In genomic region chr10:132521041-132521465, GRCh38 we compare ENCODE assay signal across 12 cellular contexts. TPM values are rescaled to one million over a fixed set of nuclear protein-coding genes. Genes with fewer than 3 reads are reported as not detected.
DNase-seq lines count a peak whose midpoint lies in the region; TF ChIP-seq lines count a peak whose summit lies in the region.
"Had no signal": no experiment of that assay in that cellular context is flagged by ENCODE, and none has a peak within 500 bp of the region (broad histone marks: within the 10 kb centered on the region; RNA-seq: fewer than 3 reads in every experiment).

No MANE protein-coding gene starts in this region.

- no peak for TF ChIP-seq EP300 in sigmoid colon (IDR thresholded peaks at IDR 0.05)

- no peaks in the 10 kb centered on the region for H3K9me3 ChIP-seq in BLaER1 treated with 17β-estradiol and CSF1 and Interleukin-3, amounts not matched to agents 10 nM and 100 nM (replicated peaks in 1 of 11)
- H3K9me3 ChIP-seq in hepatocyte (ENCODE audit: low read depth) (no peaks in the 10 kb centered on the region), sigmoid colon (no peaks in the 10 kb centered on the region)

- H3K36me3 ChIP-seq in BLaER1 treated with 17β-estradiol and CSF1 and Interleukin-3, amounts not matched to agents 10 nM and 100 nM = no peaks in the 10 kb centered on the region
- no peaks in the 10 kb centered on the region for H3K36me3 ChIP-seq in hepatocyte (replicated peaks; ENCODE audit: insufficient read depth, low read depth)
- no peaks in the 10 kb centered on the region for H3K36me3 ChIP-seq in sigmoid colon

- TF ChIP-seq POLR2A in sigmoid colon (IDR thresholded peaks at IDR 0.05) = no peak

- TF ChIP-seq CTCF in hepatocyte (IDR thresholded peaks at IDR 0.05; ENCODE audit: poor library complexity) (no peak), sigmoid colon (IDR thresholded peaks at IDR 0.05) (no peak)

- H3K9ac ChIP-seq in BLaER1 treated with 17β-estradiol and CSF1 and Interleukin-3, amounts not matched to agents 10 nM and 100 nM = 0 out of 22 replicates have a peak overlapping the region, but pooled peaks of 1 of the 11 experiments have one; percentile 4

- H3K9me2 ChIP-seq in hepatocyte (replicated peaks; ENCODE audit: insufficient read depth) = no peaks in the 10 kb centered on the region

- H3K4me1 ChIP-seq in BLaER1 treated with 17β-estradiol and CSF1 and Interleukin-3, amounts not matched to agents 10 nM and 100 nM = peaks cover 46 to 58% (median 57%) of the 10 kb centered on the region in 10 experiments
- peaks cover 50% of the 10 kb centered on the region for H3K4me1 ChIP-seq in hepatocyte (ENCODE audit: insufficient read depth)
- H3K4me1 ChIP-seq in sigmoid colon = peaks cover 0 to 56% (median 54%) of the 10 kb centered on the region in 4 donors

- peaks cover 0 to 36% (median 0%) of the 10 kb centered on the region in 11 experiments; a peak in 4 of 22 replicates for H3K27me3 ChIP-seq in BLaER1 treated with 17β-estradiol and CSF1 and Interleukin-3, amounts not matched to agents 10 nM and 100 nM
- H3K27me3 ChIP-seq in hepatocyte = no peaks in the 10 kb centered on the region
- H3K27me3 ChIP-seq in sigmoid colon = no peaks in the 10 kb centered on the region

- H3K4me3 ChIP-seq in BLaER1 treated with 17β-estradiol and CSF1 and Interleukin-3, amounts not matched to agents 10 nM and 100 nM = no peak overlapping the region
- H3K4me3 ChIP-seq in hepatocyte = no peak overlapping the region
- no peak overlapping the region for H3K4me3 ChIP-seq in sigmoid colon
- H3K4me3 ChIP-seq: SK-N-MC had no signal

- no peak overlapping the region for H3K27ac ChIP-seq in BLaER1 treated with 17β-estradiol and CSF1 and Interleukin-3, amounts not matched to agents 10 nM and 100 nM
- H3K27ac ChIP-seq in angular gyrus (ENCODE audit: low read depth, low read length) (peak overlapping the region; percentile 3), hepatocyte (peak overlapping the region; percentile 78), sigmoid colon (peak overlapping the region; percentile 80 to 94 (median 90))
- H3K27ac ChIP-seq: SK-N-MC had no signal

- H3K79me2 ChIP-seq in hepatocyte = no peaks in the 10 kb centered on the region

- DNase-seq in hepatocyte (ENCODE audit: low spot score) (no peak), sigmoid colon (peak; percentile 66), middle frontal gyrus (ENCODE audit: extremely low spot score, low spot score) (no peak), HK-2 (ENCODE audit: unreplicated experiment) (no peak), NK-92 (lab: John Stamatoyannopoulos, UW; ENCODE audit: unreplicated experiment) (no peak), NCI-H226 (no peak)
- DNase-seq: GOT3; KBM-7; stimulated activated CD4-positive, alpha-beta T cell treated with anti-CD3 and anti-CD28 coated beads, Interleukin-2, amount 100 ng/mL, for 48 hours had no signal

- intact Hi-C loops in sigmoid colon (cut with DNase I) = loop anchor here (2.0 kb wide), 1 partner anchor 16 kb away; the partner anchor contains the start of gene INPP5A

- no peak overlapping the region for H2AFZ ChIP-seq in hepatocyte

- peaks cover 0 to 38% (median 0%) of the 10 kb centered on the region in 11 experiments; a peak in 4 of 22 replicates for H4K20me1 ChIP-seq in BLaER1 treated with 17β-estradiol and CSF1 and Interleukin-3, amounts not matched to agents 10 nM and 100 nM
- H4K20me1 ChIP-seq in hepatocyte (ENCODE audit: insufficient read depth, poor library complexity, severe bottlenecking) = no peaks in the 10 kb centered on the region

- WGBS in hepatocyte (ENCODE audit: low lambda C conversion rate, missing lambda C conversion rate) = 86% methylated on average over 13 of the region's 14 CpGs
- WGBS in sigmoid colon, 2 donors = 87 to 90% methylated on average over 14 of the region's 14 CpGs

- H3K4me2 ChIP-seq in BLaER1 treated with 17β-estradiol and CSF1 and Interleukin-3, amounts not matched to agents 10 nM and 100 nM = peak overlapping the region in 9 of 11 experiments; percentile 40 to 98 (median 52); a peak in 16 of 22 replicates
- no peak overlapping the region for H3K4me2 ChIP-seq in hepatocyte

RNA-seq across cellular contexts. Expression of gene INPP5A, which starts 16.5 kb away (rescaled TPM):
- 53.6 and 55.8 TPM in 2 replicates for total RNA-seq in hepatocyte
- polyA plus RNA-seq in hepatocyte = 35.1 and 41.2 TPM in 2 replicates
- 100 to 1,000 TPM; 100 to 132 (median 112) TPM for total RNA-seq in sigmoid colon
- 10 to 100 TPM; 17.6 to 21.0 (median 20.3) TPM for polyA plus RNA-seq in sigmoid colon

Comparison
In these comparisons a context has a peak if more than half of its experiments do, and no peak if none do; other contexts are left out.
1. H3K27ac ChIP-seq: peak in angular gyrus (single experiment), hepatocyte (single experiment) and sigmoid colon (4 of 4); none in BLaER1 treated with 17β-estradiol and CSF1 and Interleukin-3, amounts not matched to agents 10 nM and 100 nM (0 of 11).